1 cellular context compared by ENCODE assay signal in genomic region chr2:94839224-94839623, GRCh38. TPM values are rescaled to one million over a fixed set of nuclear protein-coding genes. Genes with fewer than 3 reads are reported as not detected.
"Had no signal": no experiment of that assay in that cellular context is flagged by ENCODE, and none has a peak within 500 bp of the region (broad histone marks: within the 10 kb centered on the region; RNA-seq: fewer than 3 reads in every experiment).

No MANE protein-coding gene starts in this region.

RNA-seq across cellular contexts. Expression of gene TEKT4, which starts 32.0 kb away (rescaled TPM):
- total RNA-seq: G401 had no signal
